ENCODE assay signal across 1 cellular context in the genomic region with DNA sequence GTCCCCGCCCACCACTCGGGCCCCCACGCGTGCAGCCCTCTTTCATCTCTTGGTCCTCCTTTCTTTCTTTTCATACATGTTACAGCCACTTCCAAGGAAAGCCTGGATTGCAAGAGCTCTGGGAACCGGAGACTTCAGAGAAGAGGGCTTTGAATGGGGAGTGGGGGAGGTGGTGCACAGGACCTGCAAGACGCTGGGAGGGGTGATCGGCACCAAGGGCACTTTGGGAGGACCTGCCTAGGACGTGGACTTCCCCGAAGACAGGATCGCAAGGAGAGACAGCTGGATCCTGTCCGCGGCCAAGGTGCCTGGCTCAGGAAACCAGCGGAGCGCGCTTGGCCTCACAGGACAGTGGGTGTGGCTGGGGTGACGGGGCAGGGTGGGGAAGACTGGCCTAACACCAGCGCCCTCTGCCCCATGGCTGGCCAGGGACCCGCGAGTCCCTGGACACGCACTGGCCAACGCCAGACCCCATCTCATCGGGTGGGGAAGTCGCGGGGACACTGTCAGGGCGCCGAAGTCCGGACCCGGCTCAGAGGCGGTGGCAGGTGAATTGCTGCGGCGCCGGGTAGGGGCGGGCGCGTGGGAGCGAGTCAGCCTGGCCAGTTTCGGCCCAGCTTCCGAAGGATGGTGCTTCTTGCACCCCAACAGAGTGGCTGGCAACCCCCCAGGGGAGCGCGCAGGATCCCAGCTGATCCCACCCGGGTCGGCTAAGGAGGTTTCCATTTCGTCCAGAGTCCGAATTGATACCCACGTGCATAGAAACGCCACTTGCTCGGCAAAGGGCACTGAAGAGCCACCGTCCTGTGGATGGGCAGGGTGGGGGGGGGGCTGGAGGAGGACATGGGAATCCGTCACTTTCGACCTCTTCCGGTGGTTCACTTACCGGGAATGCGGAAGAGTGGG.
TF ChIP-seq lines count a peak whose summit lies in the region.

No MANE protein-coding gene starts in this region.

TF ChIP-seq in GM12878, 131 proteins besides CTCF, POLR2A, EP300 and RAD21:
- TF ChIP-seq IKZF1 (conservative IDR thresholded peaks at IDR 0.05), result no peak
- no peak for TF ChIP-seq MTA3 (IDR thresholded peaks at IDR 0.05; ENCODE audit: borderline replicate concordance, low read length)
- TF ChIP-seq ZNF622 (IDR thresholded peaks at IDR 0.05), result no peak
- no peak for TF ChIP-seq MYC (IDR thresholded peaks at IDR 0.05; ENCODE audit: insufficient read depth, insufficient read length, insufficient replicate concordance, low read length, severe bottlenecking)
- no peak for TF ChIP-seq SIN3A (IDR thresholded peaks at IDR 0.05; ENCODE audit: low read depth, low read length)
- no peak for TF ChIP-seq POU2F2 (IDR thresholded peaks at IDR 0.05; ENCODE audit: borderline replicate concordance, low read depth, low read length)
